In genomic region chr6:144757730-144758129, GRCh38 we compare ENCODE assay signal across 19 cellular contexts.
A peak's percentile ranks its signal among the peaks of the same experiment; 100 is the strongest.
DNase-seq lines count a peak whose midpoint lies in the region; ATAC-seq and TF ChIP-seq lines count a peak whose summit lies in the region.
"Had no signal": no experiment of that assay in that cellular context is flagged by ENCODE, and none has a peak within 500 bp of the region (broad histone marks: within the 10 kb centered on the region; RNA-seq: fewer than 3 reads in every experiment).

No MANE protein-coding gene starts in this region.

- H3K36me3 ChIP-seq in HCT116 (ENCODE audit: control insufficient read depth in 1 of 2, insufficient read depth in 2 of 2, low read length in 2 of 2), result no peaks in the 10 kb centered on the region
- H3K36me3 ChIP-seq in PC-9 (ENCODE audit: low read depth), result no peaks in the 10 kb centered on the region; the same call in 1 of the 2 replicates
- no peaks in the 10 kb centered on the region for H3K36me3 ChIP-seq in MM.1S (replicated peaks; ENCODE audit: insufficient read depth, low read length)
- H3K36me3 ChIP-seq: Peyer's patch had no signal

- H3K4me2 ChIP-seq in HCT116 (ENCODE audit: low read length), result peak overlapping the region; percentile 20
- H3K4me2 ChIP-seq in PC-9, result no peak overlapping the region; the same call in 1 of the 2 replicates
- H3K4me2 ChIP-seq in MM.1S (ENCODE audit: low read depth, low read length), result no peak overlapping the region

- CTCF ChIA-PET in HCT116 (lab: Charles Lee) (no interaction called here), PC-9 (lab: Charles Lee) (interaction anchor here (0.7 kb wide), 1 partner anchor 140 kb away, joined by 6 read pairs; no protein-coding TSS in a partner anchor)

- H3K4me3 ChIP-seq in HCT116 (replicated peaks in 1 of 2; ENCODE audit: low read depth in 1 of 2, low read length in 2 of 2) (no peak overlapping the region), PC-9 (no peak overlapping the region), MM.1S (ENCODE audit: low read length) (no peak overlapping the region)
- H3K4me3 ChIP-seq: Peyer's patch had no signal

- POLR2A ChIA-PET in HCT116 (lab: Charles Lee), result no interaction called here
- POLR2A ChIA-PET in PC-9 (lab: Charles Lee; ENCODE audit: unreplicated experiment), result no interaction called here

- no peak overlapping the region for H2AFZ ChIP-seq in HCT116 (ENCODE audit: low read depth, low read length, poor library complexity, severe bottlenecking)
- H2AFZ ChIP-seq in PC-9, result no peak overlapping the region
- no peak overlapping the region for H2AFZ ChIP-seq in MM.1S (ENCODE audit: low read length)

- H3K9me3 ChIP-seq in HCT116 (ENCODE audit: control insufficient read depth in 1 of 2, insufficient read depth in 1 of 2, low read depth in 1 of 2, low read length in 2 of 2), result no peaks in the 10 kb centered on the region
- no peaks in the 10 kb centered on the region for H3K9me3 ChIP-seq in PC-9 (ENCODE audit: insufficient read depth, low read depth)
- H3K9me3 ChIP-seq in MM.1S (replicated peaks; ENCODE audit: insufficient read depth, low read length), result no peaks in the 10 kb centered on the region
- H3K9me3 ChIP-seq: Peyer's patch had no signal

- RAD21 ChIA-PET in HCT116 (lab: Charles Lee; ENCODE audit: low non-redundant PET in 1 of 2, low total read pairs in 2 of 2, uncharacterized antibody in 2 of 2, unreplicated experiment in 2 of 2), result no interaction called here

- H3K27ac ChIP-seq in HCT116 (ENCODE audit: low read depth, low read length), result no peak overlapping the region
- 0 out of 2 replicates have a peak overlapping the region, but pooled peaks have one; percentile 37 for H3K27ac ChIP-seq in PC-9
- H3K27ac ChIP-seq in MM.1S (ENCODE audit: low read length), result no peak overlapping the region
- H3K27ac ChIP-seq: 22Rv1, Peyer's patch had no signal

- TF ChIP-seq POLR2A in HCT116 (IDR thresholded peaks at IDR 0.05; ENCODE audit: borderline replicate concordance, extremely low read depth, insufficient read depth, insufficient read length), result no peak

- H4K20me1 ChIP-seq in HCT116 (ENCODE audit: insufficient read depth), result no peaks in the 10 kb centered on the region
- no peaks in the 10 kb centered on the region for H4K20me1 ChIP-seq in PC-9 (ENCODE audit: insufficient read depth)
- no peaks in the 10 kb centered on the region for H4K20me1 ChIP-seq in MM.1S (ENCODE audit: insufficient read depth, low read length)

- intact Hi-C loops in HCT116 (cut with micrococcal nuclease) (no loop called here), PC-9 (cut with micrococcal nuclease; ENCODE audit: unreplicated experiment) (no loop called here)

- no peak for TF ChIP-seq RAD21 in HCT116 (IDR thresholded peaks at IDR 0.05; ENCODE audit: low read depth)

- 0 out of 2 replicates have a peak, but pooled peaks cover 8% of the 10 kb centered on the region for H3F3A ChIP-seq in PC-9 (ENCODE audit: insufficient read depth, low read depth)
- no peaks in the 10 kb centered on the region for H3F3A ChIP-seq in MM.1S (ENCODE audit: insufficient read depth, low read length)

- ATAC-seq in HCT116, result no peak

- H3K79me2 ChIP-seq in HCT116 (ENCODE audit: insufficient read depth, low read length), result no peaks in the 10 kb centered on the region
- H3K79me2 ChIP-seq in PC-9 (ENCODE audit: low read depth), result no peaks in the 10 kb centered on the region
- no peaks in the 10 kb centered on the region for H3K79me2 ChIP-seq in MM.1S (ENCODE audit: low read length)

- no peaks in the 10 kb centered on the region for H3K27me3 ChIP-seq in HCT116 (ENCODE audit: insufficient read depth, low read length)
- no peaks in the 10 kb centered on the region for H3K27me3 ChIP-seq in PC-9 (ENCODE audit: insufficient read depth, low read depth)
- H3K27me3 ChIP-seq in MM.1S (replicated peaks; ENCODE audit: insufficient read depth, low read length), result no peaks in the 10 kb centered on the region
- H3K27me3 ChIP-seq: Peyer's patch had no signal

- BruUV-seq in HCT116 (replicated peaks; lab: Mats Ljungman, UMichigan) (no TSS peak), PC-9 (replicated peaks; lab: Mats Ljungman, UMichigan) (no TSS peak)

- H3K4me1 ChIP-seq in HCT116 (ENCODE audit: control insufficient read depth in 1 of 2, insufficient read depth in 2 of 2, low read length in 2 of 2) (peaks cover 16 to 42% of the 10 kb centered on the region in 2 experiments), PC-9 (replicated peaks; ENCODE audit: insufficient read depth) (peaks cover 20% of the 10 kb centered on the region), MM.1S (ENCODE audit: low read length) (no peaks in the 10 kb centered on the region)
- H3K4me1 ChIP-seq: Peyer's patch had no signal

- H3K9me2 ChIP-seq in HCT116 (ENCODE audit: insufficient read depth), result no peaks in the 10 kb centered on the region
- H3K9me2 ChIP-seq in PC-9 (ENCODE audit: insufficient read depth), result no peaks in the 10 kb centered on the region
- H3K9me2 ChIP-seq in MM.1S (replicated peaks; ENCODE audit: insufficient read depth, low read length), result no peaks in the 10 kb centered on the region

- no peak overlapping the region; the same call in 1 of the 2 replicates for H3K9ac ChIP-seq in HCT116 (ENCODE audit: low read length)
- no peak overlapping the region for H3K9ac ChIP-seq in MM.1S (ENCODE audit: low read length)

- TF ChIP-seq CTCF in HCT116 (IDR thresholded peaks at IDR 0.05 in 2 of 3, conservative IDR thresholded peaks at IDR 0.05 in 1 of 3; ENCODE audit: borderline replicate concordance in 1 of 3, insufficient read depth in 1 of 3, low read depth in 2 of 3, low read length in 2 of 3) (no peak), PC-9 (conservative IDR thresholded peaks at IDR 0.05) (no peak), MM.1S (IDR thresholded peaks at IDR 0.05; ENCODE audit: low read length) (no peak)

- DNase-seq in NCI-H1105 (lab: John Stamatoyannopoulos, UW) (peak; percentile 44), NCI-H1105 treated with DMSO at 0.1 percent for 48 hours (lab: John Stamatoyannopoulos, UW) (no peak), HCT116 (ENCODE audit: low read depth, low spot score) (no peak), NCI-H2107 (lab: John Stamatoyannopoulos, UW) (peak; percentile 5), PC-9 (no peak), NCI-H524 treated with DMSO at 0.1 percent for 48 hours (lab: John Stamatoyannopoulos, UW) (no peak), MM.1S (no peak), kidney tubule cell (ENCODE audit: low spot score) (no peak)
- DNase-seq: CD4-positive, CD25-positive, alpha-beta regulatory T cell; DMS153; DND-41; KBM-7; NCI-H1694; NCI-H2029 treated with DMSO at 0.1 percent for 48 hours; NCI-H2227 treated with DMSO at 0.1 percent for 48 hours; NCI-H774; Peyer's patch; SHP77 treated with DMSO at 0.1 percent for 48 hours had no signal

TF ChIP-seq in HCT116, 20 proteins besides CTCF, POLR2A, EP300 and RAD21:
- no peak for TF ChIP-seq SIN3A (IDR thresholded peaks at IDR 0.05; ENCODE audit: low read depth)
TF ChIP-seq in HCT116: peak in this region for 0.

Comparison
In these comparisons a context has a peak if more than half of its experiments do, and no peak if none do; other contexts are left out.
1. DNase-seq: peak in NCI-H1105 (single experiment) and NCI-H2107 (single experiment); none in NCI-H1105 treated with DMSO at 0.1 percent for 48 hours (single experiment), HCT116 (single experiment), PC-9 (0 of 2), NCI-H524 treated with DMSO at 0.1 percent for 48 hours (single experiment), MM.1S (single experiment) and kidney tubule cell (single experiment).